23 cellular contexts compared by ENCODE assay signal in genomic region chr9:129644902-129645301, GRCh38. TPM values are rescaled to one million over a fixed set of nuclear protein-coding genes. Genes with fewer than 3 reads are reported as not detected.
"Had no signal": no experiment of that assay in that cellular context is flagged by ENCODE, and none has a peak within 500 bp of the region (broad histone marks: within the 10 kb centered on the region; RNA-seq: fewer than 3 reads in every experiment).

No MANE protein-coding gene starts in this region.

- H3K36me3 ChIP-seq: cardiac muscle cell, left ventricle myocardium inferior, thyroid gland had no signal

- H3K36me3 Mint-ChIP-seq: activated CD8-positive, alpha-beta memory T cell treated with anti-CD3 and anti-CD28 coated beads, Interleukin-2, amount 10 ng/mL, durations not matched to agents 7 days and 5 days; memory B cell; natural killer cell; stimulated activated naive B cell treated with anti-CD40 and anti-IgM and Interleukin-4, amounts not matched to agents 10 μg/mL and 1 μg/mL and 100 μg/mL, for 72 hours had no signal

- H3K27ac Mint-ChIP-seq: activated CD8-positive, alpha-beta memory T cell treated with anti-CD3 and anti-CD28 coated beads, Interleukin-2, amount 10 ng/mL, durations not matched to agents 7 days and 5 days; memory B cell; natural killer cell; stimulated activated naive B cell treated with anti-CD40 and anti-IgM and Interleukin-4, amounts not matched to agents 10 μg/mL and 1 μg/mL and 100 μg/mL, for 72 hours had no signal

- H3K4me3 Mint-ChIP-seq: activated CD8-positive, alpha-beta memory T cell treated with anti-CD3 and anti-CD28 coated beads, Interleukin-2, amount 10 ng/mL, durations not matched to agents 7 days and 5 days; memory B cell; stimulated activated naive B cell treated with anti-CD40 and anti-IgM and Interleukin-4, amounts not matched to agents 10 μg/mL and 1 μg/mL and 100 μg/mL, for 72 hours had no signal

- ATAC-seq: activated CD8-positive, alpha-beta memory T cell treated with anti-CD3 and anti-CD28 coated beads, Interleukin-2, amount 10 ng/mL, durations not matched to agents 7 days and 5 days; natural killer cell; stimulated activated naive B cell treated with anti-CD40 and anti-IgM and Interleukin-4, amounts not matched to agents 10 μg/mL and 1 μg/mL and 100 μg/mL, for 72 hours had no signal

- H3K27me3 ChIP-seq: cardiac muscle cell, thyroid gland had no signal

- H3K9me3 Mint-ChIP-seq: natural killer cell had no signal

- H3K4me3 ChIP-seq: cardiac muscle cell, left ventricle myocardium inferior, thyroid gland had no signal

- H3K9me3 ChIP-seq: left ventricle myocardium inferior, thyroid gland had no signal

- FAIRE-seq: colon, endometrium, urothelium cell line had no signal

- H3K27ac ChIP-seq: cardiac muscle cell, left ventricle myocardium inferior, thyroid gland, VCaP had no signal

- H3K27me3 Mint-ChIP-seq: activated CD8-positive, alpha-beta memory T cell treated with anti-CD3 and anti-CD28 coated beads, Interleukin-2, amount 10 ng/mL, durations not matched to agents 7 days and 5 days had no signal

- DNase-seq: activated CD4-positive, alpha-beta T cell treated with anti-CD3 and anti-CD28 coated beads, Interleukin-2, amount 50 U/mL, for 48 hours; activated CD8-positive, alpha-beta memory T cell treated with anti-CD3 and anti-CD28 coated beads, Interleukin-2, amount 10 ng/mL, durations not matched to agents 7 days and 5 days; activated naive CD4-positive, alpha-beta T cell treated with anti-CD3 and anti-CD28 coated beads, Interleukin-2, amount 50 U/mL, for 16 hours; activated T-cell treated with anti-CD3 and anti-CD28 coated beads, Interleukin-2, amount 50 U/mL, for 1 hour; hypothalamus; left ventricle myocardium inferior; natural killer cell; posterior cingulate gyrus; retina; stimulated activated CD4-positive, alpha-beta T cell treated with anti-CD3 and anti-CD28 coated beads, Interleukin-15, amount 100 ng/mL, for 24 hours; stimulated activated CD4-positive, alpha-beta T cell treated with anti-CD3 and anti-CD28 coated beads, Interleukin-4, amount 100 ng/mL, for 1 hour; stimulated activated naive B cell treated with anti-CD40 and anti-IgM and Interleukin-4, amounts not matched to agents 10 μg/mL and 1 μg/mL and 100 μg/mL, for 72 hours; thyroid gland had no signal

RNA-seq across cellular contexts. Expression of gene PRRX2, which starts 20.5 kb away (rescaled TPM):
- total RNA-seq: kidney epithelial cell, natural killer cell had no signal

RNA-seq across cellular contexts. Expression of gene C9orf50, which starts 24.0 kb away (rescaled TPM):
- total RNA-seq: activated CD8-positive, alpha-beta memory T cell treated with anti-CD3 and anti-CD28 coated beads, Interleukin-2, amount 10 ng/mL, durations not matched to agents 7 days and 5 days; fibroblast of villous mesenchyme; kidney epithelial cell; left ventricle myocardium inferior; natural killer cell; skeletal muscle tissue; T-helper 1 cell treated with Interleukin-12 subunit alpha and Interleukin-12 subunit beta and Interleukin-4 antibody, amounts not matched to agents 30 ng/mL and 1 ng/mL, for 36 hours; thyroid gland had no signal
